In genomic region chr18:13353424-13353823, GRCh38 we compare ENCODE assay signal across 12 cellular contexts.
DNase-seq lines count a peak whose midpoint lies in the region; ATAC-seq and TF ChIP-seq lines count a peak whose summit lies in the region.
"Had no signal": no experiment of that assay in that cellular context is flagged by ENCODE, and none has a peak within 500 bp of the region (broad histone marks: within the 10 kb centered on the region; RNA-seq: fewer than 3 reads in every experiment).

No MANE protein-coding gene starts in this region.

- intact Hi-C loops in breast epithelium (cut with DNase I; ENCODE audit: low total_unique reads): no loop called here
- intact Hi-C loops in mammary epithelial cell (cut with micrococcal nuclease): no loop called here

- H3K4me3 Mint-ChIP-seq in activated naive CD8-positive, alpha-beta T cell treated with anti-CD3 and anti-CD28 coated beads for 36 hours: no peak overlapping the region

- peaks cover 17% of the 10 kb centered on the region for H3K4me1 Mint-ChIP-seq in activated naive CD8-positive, alpha-beta T cell treated with anti-CD3 and anti-CD28 coated beads for 36 hours

- H3K9me3 Mint-ChIP-seq in activated naive CD8-positive, alpha-beta T cell treated with anti-CD3 and anti-CD28 coated beads for 36 hours: peaks cover 19% of the 10 kb centered on the region

- TF ChIP-seq CTCF in breast epithelium (IDR thresholded peaks at IDR 0.05): no peak
- no peak for TF ChIP-seq CTCF in mammary epithelial cell (conservative IDR thresholded peaks at IDR 0.05 in 1 of 2, IDR thresholded peaks at IDR 0.05 in 1 of 2; ENCODE audit: extremely low read depth in 1 of 2, insufficient read depth in 1 of 2, low read depth in 1 of 2, low read length in 2 of 2)
- no peak for TF ChIP-seq CTCF in GM20000 (IDR thresholded peaks at IDR 0.05; ENCODE audit: extremely low read depth, missing control alignments)

- in situ Hi-C loops in mammary epithelial cell (cut with MboI; ENCODE audit: low sequenced_read_pairs in 2 of 2): loop anchor here in 1 of 2 donors (10.0 kb wide), 1 partner anchor 59 kb away; no protein-coding TSS in a partner anchor

- no peak for DNase-seq in breast epithelium (ENCODE audit: low spot score in 2 of 2)
- DNase-seq in mammary epithelial cell: no peak
- DNase-seq in NOMO-1 (lab: John Stamatoyannopoulos, UW; ENCODE audit: unreplicated experiment in 2 of 2): peak; percentile 86 to 89
- no peak for DNase-seq in activated naive CD8-positive, alpha-beta T cell treated with anti-CD3 and anti-CD28 coated beads for 36 hours
- no peak for DNase-seq in trophoblast cell
- DNase-seq in NCI-H146 (lab: John Stamatoyannopoulos, UW): no peak
- no peak for DNase-seq in GM20000 (ENCODE audit: low spot score)
- DNase-seq: activated CD4-positive, alpha-beta T cell treated with anti-CD3 and anti-CD28 coated beads, Interleukin-2, amount 50 U/mL, for 1 hour; NCI-H774; stimulated activated CD4-positive, alpha-beta T cell treated with anti-CD3 and anti-CD28 coated beads, Interleukin-4, amount 100 ng/mL, for 1 hour had no signal

- H3K9ac ChIP-seq in mammary epithelial cell (ENCODE audit: insufficient read depth, low read length) (no peak overlapping the region), trophoblast cell (ENCODE audit: low read length) (peak overlapping the region; percentile 29)

- H3K27ac ChIP-seq in breast epithelium (peak overlapping the region; percentile 34 to 40), mammary epithelial cell (ENCODE audit: insufficient read depth, low read depth, low read length) (no peak overlapping the region), trophoblast cell (ENCODE audit: low read depth, low read length) (peak overlapping the region; percentile 8)

- H3K79me1 ChIP-seq in trophoblast cell (ENCODE audit: low read length): no peaks in the 10 kb centered on the region

- dilution Hi-C loops in mammary epithelial cell (cut with HindIII; ENCODE audit: low sequenced_read_pairs): no loop called here

- ATAC-seq in HG03175 (IDR thresholded peaks at IDR 0.05; ENCODE audit: unreplicated experiment): no peak

- H3K23ac ChIP-seq in trophoblast cell (ENCODE audit: low read length): no peak overlapping the region

- H3K79me2 ChIP-seq in mammary epithelial cell (ENCODE audit: insufficient read depth, low read length) (no peaks in the 10 kb centered on the region), trophoblast cell (ENCODE audit: control insufficient read depth, insufficient read depth, low read length, poor library complexity) (no peaks in the 10 kb centered on the region)

- H3K4me1 ChIP-seq in breast epithelium: no peaks in the 10 kb centered on the region
- no peaks in the 10 kb centered on the region for H3K4me1 ChIP-seq in mammary epithelial cell (ENCODE audit: insufficient read depth, low read length)
- H3K4me1 ChIP-seq in trophoblast cell (ENCODE audit: control insufficient read depth in 1 of 2, insufficient read depth in 2 of 2, low read length in 2 of 2): peaks cover 0 to 5% of the 10 kb centered on the region in 2 experiments
- H3K4me1 ChIP-seq: HAP-1 had no signal

- H3K4me2 ChIP-seq in mammary epithelial cell (ENCODE audit: insufficient read depth, low read depth, low read length) (no peak overlapping the region), trophoblast cell (ENCODE audit: low read length) (no peak overlapping the region)

- peak overlapping the region; percentile 81 for H3K27ac Mint-ChIP-seq in activated naive CD8-positive, alpha-beta T cell treated with anti-CD3 and anti-CD28 coated beads for 36 hours

- TF ChIP-seq POLR2A in breast epithelium (IDR thresholded peaks at IDR 0.05): no peak

- no peak overlapping the region for H3K14ac ChIP-seq in trophoblast cell (ENCODE audit: low read length)

- H2BK12ac ChIP-seq in trophoblast cell (ENCODE audit: low read length): no peak overlapping the region

- no peak overlapping the region for H4K8ac ChIP-seq in trophoblast cell (ENCODE audit: low read depth, low read length)

- no peak overlapping the region for H2AK5ac ChIP-seq in trophoblast cell (ENCODE audit: low read length)

- no peak overlapping the region for H2BK5ac ChIP-seq in trophoblast cell (ENCODE audit: low read depth, low read length, poor library complexity)

- H4K91ac ChIP-seq in trophoblast cell (ENCODE audit: low read depth, low read length): no peak overlapping the region

- H2AFZ ChIP-seq in mammary epithelial cell (ENCODE audit: low read depth, low read length) (no peak overlapping the region), trophoblast cell (ENCODE audit: insufficient read depth, low read length, poor library complexity) (no peak overlapping the region)

- H4K12ac ChIP-seq in trophoblast cell (ENCODE audit: low read depth, low read length): no peak overlapping the region

- no peak overlapping the region for H2BK120ac ChIP-seq in trophoblast cell (ENCODE audit: insufficient read depth, low read length, poor library complexity)

- H3K36me3 ChIP-seq in breast epithelium (no peaks in the 10 kb centered on the region), mammary epithelial cell (ENCODE audit: insufficient read depth, low read length) (no peaks in the 10 kb centered on the region), trophoblast cell (ENCODE audit: control insufficient read depth in 1 of 2, insufficient read depth in 2 of 2, low read length in 2 of 2) (no peaks in the 10 kb centered on the region)
- H3K36me3 ChIP-seq: HAP-1 had no signal

- no peaks in the 10 kb centered on the region for H4K20me1 ChIP-seq in mammary epithelial cell (ENCODE audit: insufficient read depth, low read length)

- CTCF ChIA-PET in mammary epithelial cell (lab: Charles Lee; ENCODE audit: low non-redundant PET): no interaction called here

- H3K27me3 ChIP-seq in breast epithelium (no peaks in the 10 kb centered on the region), mammary epithelial cell (ENCODE audit: insufficient read depth, low read length) (no peaks in the 10 kb centered on the region), trophoblast cell (ENCODE audit: insufficient read depth, low read length) (no peaks in the 10 kb centered on the region)

- H3K4me3 ChIP-seq in breast epithelium (no peak overlapping the region), mammary epithelial cell (replicated peaks in 1 of 3; ENCODE audit: insufficient read depth in 1 of 3, low read depth in 2 of 3, low read length in 3 of 3) (no peak overlapping the region), trophoblast cell (ENCODE audit: low read depth, low read length) (no peak overlapping the region)
- H3K4me3 ChIP-seq: HAP-1 had no signal

- H3K4ac ChIP-seq in trophoblast cell (ENCODE audit: low read depth, low read length): no peak overlapping the region

- peaks cover 7 to 18% of the 10 kb centered on the region in 2 donors for H3K9me3 ChIP-seq in breast epithelium
- H3K9me3 ChIP-seq in mammary epithelial cell (replicated peaks; ENCODE audit: insufficient read depth, low read length): peaks cover 2% of the 10 kb centered on the region
- H3K9me3 ChIP-seq in trophoblast cell (ENCODE audit: insufficient read depth, low read depth, low read length): peaks cover 4% of the 10 kb centered on the region
- H3K9me3 ChIP-seq: HAP-1 had no signal

- H3K27me3 Mint-ChIP-seq in activated naive CD8-positive, alpha-beta T cell treated with anti-CD3 and anti-CD28 coated beads for 36 hours: no peaks in the 10 kb centered on the region

- H3K36me3 Mint-ChIP-seq in activated naive CD8-positive, alpha-beta T cell treated with anti-CD3 and anti-CD28 coated beads for 36 hours: peaks cover 17% of the 10 kb centered on the region

- BruUV-seq in mammary epithelial cell (replicated peaks; lab: Mats Ljungman, UMichigan): no TSS peak

- no peak overlapping the region for H3K18ac ChIP-seq in trophoblast cell (ENCODE audit: low read length)

Comparison
In these comparisons a context has a peak if more than half of its experiments do, and no peak if none do; other contexts are left out.
1. DNase-seq: peak in NOMO-1 (2 of 2); none in breast epithelium (0 of 2), mammary epithelial cell (single experiment), activated naive CD8-positive, alpha-beta T cell treated with anti-CD3 and anti-CD28 coated beads for 36 hours (single experiment), trophoblast cell (0 of 2), NCI-H146 (single experiment) and GM20000 (single experiment).